22 cellular contexts compared by ENCODE assay signal in the genomic region with DNA sequence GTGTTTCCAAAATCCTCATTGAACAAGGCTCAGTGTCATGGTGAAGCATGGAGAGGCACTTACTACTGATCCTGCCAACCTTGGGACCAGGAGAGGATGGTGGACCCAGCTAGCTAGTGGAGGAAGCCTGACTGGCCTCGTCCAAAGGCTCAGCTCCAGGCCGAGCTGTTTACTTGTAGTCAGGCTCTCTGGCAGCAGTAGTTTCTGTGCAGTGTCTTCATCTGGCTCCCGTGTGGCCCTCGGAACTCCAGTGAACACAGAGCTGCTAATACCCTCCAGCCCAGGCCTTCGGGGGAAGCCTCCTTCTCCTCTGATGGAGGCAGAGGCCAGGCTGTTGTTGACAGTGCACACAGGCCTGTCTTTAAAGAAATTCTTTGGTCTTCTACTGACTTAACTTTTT. TPM values are rescaled to one million over a fixed set of nuclear protein-coding genes. Genes with fewer than 3 reads are reported as not detected.
A peak's percentile ranks its signal among the peaks of the same experiment; 100 is the strongest.
DNase-seq lines count a peak whose midpoint lies in the region; ATAC-seq and TF ChIP-seq lines count a peak whose summit lies in the region.
"Had no signal": no experiment of that assay in that cellular context is flagged by ENCODE, and none has a peak within 500 bp of the region (broad histone marks: within the 10 kb centered on the region; RNA-seq: fewer than 3 reads in every experiment).

No MANE protein-coding gene starts in this region.

- no peaks in the 10 kb centered on the region for H3K36me3 ChIP-seq in gastroesophageal sphincter

- TF ChIP-seq EP300 in gastroesophageal sphincter (IDR thresholded peaks at IDR 0.05), result no peak

- H3K4me3 ChIP-seq in gastroesophageal sphincter, result no peak overlapping the region
- H3K4me3 ChIP-seq: K562 had no signal

- in situ Hi-C loops in G401 (cut with HindIII; ENCODE audit: low sequenced_read_pairs), result no loop called here

- no peak for TF ChIP-seq CTCF in gastroesophageal sphincter (IDR thresholded peaks at IDR 0.05)

- peak overlapping the region in 1 of 4 donors; percentile 24 for H3K27ac ChIP-seq in gastroesophageal sphincter
- H3K27ac ChIP-seq: 22Rv1 had no signal

- DNase-seq in NCI-H82 (lab: John Stamatoyannopoulos, UW), result peak; percentile 50
- DNase-seq in NCI-H82 treated with DMSO at 0.1 percent for 48 hours (lab: John Stamatoyannopoulos, UW; ENCODE audit: unreplicated experiment), result no peak
- no peak for DNase-seq in sciatic nerve (ENCODE audit: low spot score)
- DNase-seq in putamen (ENCODE audit: low spot score), result no peak
- no peak for DNase-seq in G401 (ENCODE audit: low spot score)
- DNase-seq in foreskin melanocyte, result no peak
- DNase-seq: Calu3, DMS79 treated with DMSO at 0.1 percent for 48 hours, Kasumi-1, NCI-H1092 treated with DMSO at 0.1 percent for 48 hours, NCI-H1436 treated with DMSO at 0.1 percent for 48 hours, NCI-H187 treated with DMSO at 0.1 percent for 48 hours, NCI-H2171 treated with DMSO at 0.1 percent for 48 hours, NCI-H524 treated with DMSO at 0.1 percent for 48 hours, NCI-H774, SHP77 treated with DMSO at 0.1 percent for 48 hours had no signal

- WGBS in gastroesophageal sphincter (ENCODE audit: low coverage in 1 of 2), 2 donors, result 20% methylated on average over 2 of the region's 5 CpGs; no CpG with 5 or more reads in 1 of the 2 donors

- peaks cover 0 to 4% (median 0%) of the 10 kb centered on the region in 3 donors for H3K4me1 ChIP-seq in gastroesophageal sphincter

- H3K27me3 ChIP-seq in gastroesophageal sphincter, result no peaks in the 10 kb centered on the region

- TF ChIP-seq POLR2A in gastroesophageal sphincter (IDR thresholded peaks at IDR 0.05), result no peak

- no peaks in the 10 kb centered on the region for H3K9me3 ChIP-seq in gastroesophageal sphincter

- intact Hi-C loops in sciatic nerve (cut with DNase I), result no loop called here

- peak; percentile 34 for ATAC-seq in gastroesophageal sphincter
- peak; percentile 52 for ATAC-seq in sciatic nerve
- ATAC-seq: K562, Panc1 had no signal

RNA-seq across cellular contexts. Expression of a gene that starts 18.6 kb away (rescaled TPM):
- total RNA-seq in gastroesophageal sphincter (10 to 100 TPM in 3 of 4 donors, 1 to 10 TPM in 1; 8.0 to 26.5 (median 11.3) TPM), sciatic nerve (52.3 TPM)
- total RNA-seq in G401 (2014; rRNA removed; shearing (Covaris generic)), result 12.4 and 24.2 TPM in 2 replicates

RNA-seq across cellular contexts. Expression of a gene that starts 47.1 kb away (rescaled TPM):
- total RNA-seq in gastroesophageal sphincter (10 to 100 TPM in 1 of 4 donors, 1 to 10 TPM in 3; 3.4 to 10.2 (median 7.6) TPM), sciatic nerve (27.2 TPM)
- 39.3 and 54.5 TPM in 2 replicates for total RNA-seq in G401 (2014; rRNA removed; shearing (Covaris generic))
- total RNA-seq: B cell, Calu3, HT-29, K562 had no signal
